9 cellular contexts compared by ENCODE assay signal in genomic region chr2:112542974-112543760, GRCh38. TPM values are rescaled to one million over a fixed set of nuclear protein-coding genes. Genes with fewer than 3 reads are reported as not detected.
A peak's percentile ranks its signal among the peaks of the same experiment; 100 is the strongest.
DNase-seq lines count a peak whose midpoint lies in the region; ATAC-seq, FAIRE-seq and TF ChIP-seq lines count a peak whose summit lies in the region.
"Had no signal": no experiment of that assay in that cellular context is flagged by ENCODE, and none has a peak within 500 bp of the region (broad histone marks: within the 10 kb centered on the region; RNA-seq: fewer than 3 reads in every experiment).

No MANE protein-coding gene starts in this region.

- H3K36me3 ChIP-seq in DOHH2 (ENCODE audit: control insufficient read depth, low read length) = peaks cover 50% of the 10 kb centered on the region
- peaks cover 0 to 19% of the 10 kb centered on the region in 2 donors for H3K36me3 ChIP-seq in gastroesophageal sphincter

- DNase-seq in SW480 (ENCODE audit: low spot score) = peak; percentile 46
- DNase-seq in frontal cortex (ENCODE audit: low spot score in 2 of 2) = no peak
- no peak for DNase-seq in T-helper 17 cell
- DNase-seq in kidney glomerular epithelial cell (lab: John Stamatoyannopoulos, UW) = no peak

- no peaks in the 10 kb centered on the region for H3K9me2 ChIP-seq in DOHH2 (replicated peaks; ENCODE audit: control insufficient read depth, low read length)

- TF ChIP-seq CTCF in DOHH2 (IDR thresholded peaks at IDR 0.05; ENCODE audit: low read depth, low read length, poor library complexity, severe bottlenecking) (peak; percentile 30), gastroesophageal sphincter (IDR thresholded peaks at IDR 0.05) (no peak)

- H3K27me3 Mint-ChIP-seq in T-helper 17 cell = no peaks in the 10 kb centered on the region
- H3K27me3 Mint-ChIP-seq: activated B cell treated with CpG ODN at 0.5 μM for 24 hours had no signal

- H3F3A ChIP-seq in DOHH2 (ENCODE audit: control insufficient read depth, insufficient read depth) = peaks cover 12% of the 10 kb centered on the region

- TF ChIP-seq EP300 in gastroesophageal sphincter (IDR thresholded peaks at IDR 0.05) = no peak

- peak overlapping the region; percentile 97 for H3K4me3 ChIP-seq in DOHH2 (ENCODE audit: low read length)
- peak overlapping the region; percentile 65 to 91 for H3K4me3 ChIP-seq in gastroesophageal sphincter
- H3K4me3 ChIP-seq in skin epidermis = peak overlapping the region; percentile 80 to 96 (median 87)

- peaks cover 6% of the 10 kb centered on the region for H3K36me3 Mint-ChIP-seq in T-helper 17 cell (ENCODE audit: low read depth)

- peaks cover 7% of the 10 kb centered on the region for H3K4me1 Mint-ChIP-seq in T-helper 17 cell

- no peaks in the 10 kb centered on the region for H3K9me3 ChIP-seq in DOHH2 (ENCODE audit: control insufficient read depth, insufficient read depth, low read length)
- no peaks in the 10 kb centered on the region for H3K9me3 ChIP-seq in gastroesophageal sphincter
- H3K9me3 ChIP-seq in T-helper 17 cell (ENCODE audit: control insufficient read depth, low read length, poor library complexity, severe bottlenecking) = no peaks in the 10 kb centered on the region

- H3K27ac ChIP-seq in DOHH2 (ENCODE audit: low read depth, low read length) (peak overlapping the region; percentile 77), gastroesophageal sphincter (peak overlapping the region in 1 of 4 donors; percentile 90), skin epidermis (peak overlapping the region in 17 of 21 experiments; percentile 31 to 94 (median 89))

- H3K79me2 ChIP-seq in DOHH2 (ENCODE audit: control insufficient read depth, low read length) = peaks cover 69% of the 10 kb centered on the region

- ATAC-seq in HG03025 (IDR thresholded peaks at IDR 0.05; ENCODE audit: low FRiP score, unreplicated experiment) (peak; percentile 11), gastroesophageal sphincter (no peak), T-helper 17 cell (no peak)

- H3K27ac Mint-ChIP-seq in T-helper 17 cell = no peak overlapping the region
- H3K27ac Mint-ChIP-seq: activated B cell treated with CpG ODN at 0.5 μM for 24 hours had no signal

- no peak for TF ChIP-seq POLR2A in gastroesophageal sphincter (IDR thresholded peaks at IDR 0.05)

- H3K4me2 ChIP-seq in DOHH2 (ENCODE audit: low read length) = peak overlapping the region; percentile 85

- WGBS in gastroesophageal sphincter (ENCODE audit: low coverage in 1 of 2), 2 donors = 9 to 15% methylated on average over 18 to 20 of the region's 20 CpGs

- H3K4me3 Mint-ChIP-seq in T-helper 17 cell = no peak overlapping the region
- H3K4me3 Mint-ChIP-seq: activated B cell treated with CpG ODN at 0.5 μM for 24 hours had no signal

- H4K20me1 ChIP-seq in DOHH2 (ENCODE audit: control insufficient read depth, insufficient read depth, low read depth, low read length) = peaks cover 13% of the 10 kb centered on the region; the same call in 1 of the 2 replicates

- H3K27me3 ChIP-seq in DOHH2 (ENCODE audit: control insufficient read depth, low read length) = no peaks in the 10 kb centered on the region
- H3K27me3 ChIP-seq in gastroesophageal sphincter = no peaks in the 10 kb centered on the region

- peaks cover 26% of the 10 kb centered on the region for H3K4me1 ChIP-seq in DOHH2 (ENCODE audit: control insufficient read depth, low read length)
- H3K4me1 ChIP-seq in gastroesophageal sphincter = peaks cover 0 to 25% (median 4%) of the 10 kb centered on the region in 3 donors

- FAIRE-seq in frontal cortex (lab: Jason Lieb, UNC) = no peak

RNA-seq across cellular contexts. Expression of gene POLR1B, which starts 0.9 kb away (rescaled TPM):
- total RNA-seq in gastroesophageal sphincter (10 to 100 TPM; 11.7 to 21.5 (median 13.3) TPM), frontal cortex (33.0 TPM), T-helper 17 cell (10 to 100 TPM; 15.2 to 23.5 TPM)

RNA-seq across cellular contexts. Expression of gene CHCHD5, which starts 41.2 kb away (rescaled TPM):
- total RNA-seq in gastroesophageal sphincter (10 to 100 TPM in 3 of 4 donors, 1 to 10 TPM in 1; 7.7 to 18.1 (median 16.0) TPM), frontal cortex (3.3 TPM), T-helper 17 cell (10 to 100 TPM; 16.6 to 18.4 TPM)
